In the genomic region with DNA sequence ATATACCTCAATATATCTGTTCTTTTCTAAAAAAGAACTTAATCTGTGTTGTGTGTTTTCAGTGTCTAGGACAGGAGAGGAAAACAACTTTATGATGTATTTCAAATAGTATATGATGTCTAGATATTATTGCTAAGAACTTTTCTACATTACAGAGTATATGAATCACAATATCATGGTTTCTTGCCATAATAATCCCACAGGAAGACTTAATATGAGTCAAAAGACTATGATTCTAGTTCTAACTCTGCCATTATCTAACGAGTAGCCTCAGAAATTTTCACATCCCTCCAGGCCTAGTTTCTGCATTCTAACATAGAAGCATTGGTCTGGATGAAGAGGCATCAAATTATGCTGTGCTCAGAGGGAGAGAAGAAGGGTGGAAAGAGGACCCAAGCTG, we compare ENCODE assay signal across 31 cellular contexts.
A peak's percentile ranks its signal among the peaks of the same experiment; 100 is the strongest.
DNase-seq lines count a peak whose midpoint lies in the region; ATAC-seq, FAIRE-seq and TF ChIP-seq lines count a peak whose summit lies in the region.
"Had no signal": no experiment of that assay in that cellular context is flagged by ENCODE, and none has a peak within 500 bp of the region (broad histone marks: within the 10 kb centered on the region; RNA-seq: fewer than 3 reads in every experiment).

No MANE protein-coding gene starts in this region.

- H3K9me3 Mint-ChIP-seq in osteocyte (ENCODE audit: unreplicated experiment), result peaks cover 13% of the 10 kb centered on the region
- H3K9me3 Mint-ChIP-seq in activated T-helper 2 cell treated with anti-CD3 and anti-CD28 coated beads, Interferon-gamma antibody, Interleukin-2, Interleukin-4, amounts not matched to agents 10 μg/mL and 5 μg/mL and 100 μg/mL, durations not matched to agents 14 hours and 24 hours and 36 hours, result peaks cover 7% of the 10 kb centered on the region

- no peak for FAIRE-seq in urothelium cell line (lab: Jason Lieb, UNC)
- FAIRE-seq: A549, GM12892, H54, kidney had no signal

- H3K27me3 Mint-ChIP-seq in osteocyte (ENCODE audit: unreplicated experiment), result no peaks in the 10 kb centered on the region
- peaks cover 3% of the 10 kb centered on the region for H3K27me3 Mint-ChIP-seq in activated T-helper 2 cell treated with anti-CD3 and anti-CD28 coated beads, Interferon-gamma antibody, Interleukin-2, Interleukin-4, amounts not matched to agents 10 μg/mL and 5 μg/mL and 100 μg/mL, durations not matched to agents 14 hours and 24 hours and 36 hours (ENCODE audit: low read depth)

- H3K4me3 Mint-ChIP-seq in osteocyte (ENCODE audit: unreplicated experiment), result no peak overlapping the region
- H3K4me3 Mint-ChIP-seq in activated T-helper 2 cell treated with anti-CD3 and anti-CD28 coated beads, Interferon-gamma antibody, Interleukin-2, Interleukin-4, amounts not matched to agents 10 μg/mL and 5 μg/mL and 100 μg/mL, durations not matched to agents 14 hours and 24 hours and 36 hours (ENCODE audit: low read depth), result no peak overlapping the region
- H3K4me3 Mint-ChIP-seq: activated naive CD8-positive, alpha-beta T cell; activated T-helper 17 cell treated with anti-CD3 and anti-CD28 coated beads, Interleukin-2, amount 50 U/mL, for 72 hours; B cell; effector memory CD8-positive, alpha-beta T cell; WTC11 had no signal

- DNase-seq in EH (ENCODE audit: low read depth) (peak; percentile 11), RPMI7951 (ENCODE audit: low read depth) (peak; percentile 26), fibroblast of mammary gland (ENCODE audit: low read depth) (peak; percentile 68), osteocyte (ENCODE audit: extremely low spot score, unreplicated experiment) (no peak), urothelium cell line (ENCODE audit: low spot score) (no peak), DMS79 treated with DMSO at 0.1 percent for 48 hours (lab: John Stamatoyannopoulos, UW) (no peak)
- no peak for DNase-seq in activated T-helper 2 cell treated with anti-CD3 and anti-CD28 coated beads, Interferon-gamma antibody, Interleukin-2, Interleukin-4, amounts not matched to agents 10 μg/mL and 5 μg/mL and 100 μg/mL, durations not matched to agents 14 hours and 24 hours and 36 hours (ENCODE audit: low spot score)
- DNase-seq: activated CD8-positive, alpha-beta memory T cell treated with anti-CD3 and anti-CD28 coated beads, Interleukin-2, amount 50 U/mL, for 4 hours; body of pancreas; colonic mucosa; DND-41; effector memory CD8-positive, alpha-beta T cell; mucosa of descending colon; NCI-H1092 treated with DMSO at 0.1 percent for 48 hours; NCI-H1930; NCI-H2227 treated with DMSO at 0.1 percent for 48 hours; NCI-H748 treated with DMSO at 0.1 percent for 48 hours; stimulated activated CD4-positive, alpha-beta T cell treated with anti-CD3 and anti-CD28 coated beads, Interleukin-1b, Interleukin-23, amount 100 ng/mL, for 48 hours; T1000; upper lobe of left lung had no signal

- intact Hi-C loops in activated T-helper 2 cell treated with anti-CD3 and anti-CD28 coated beads, Interferon-gamma antibody, Interleukin-2, Interleukin-4, amounts not matched to agents 10 μg/mL and 5 μg/mL and 100 μg/mL, durations not matched to agents 14 hours and 24 hours and 36 hours (cut with micrococcal nuclease), result no loop called here

- H3K4me1 Mint-ChIP-seq in osteocyte (ENCODE audit: unreplicated experiment), result peaks cover 23% of the 10 kb centered on the region
- no peaks in the 10 kb centered on the region for H3K4me1 Mint-ChIP-seq in activated T-helper 2 cell treated with anti-CD3 and anti-CD28 coated beads, Interferon-gamma antibody, Interleukin-2, Interleukin-4, amounts not matched to agents 10 μg/mL and 5 μg/mL and 100 μg/mL, durations not matched to agents 14 hours and 24 hours and 36 hours (ENCODE audit: low read depth)
- H3K4me1 Mint-ChIP-seq: activated T-helper 17 cell treated with anti-CD3 and anti-CD28 coated beads, Interleukin-2, amount 50 U/mL, for 72 hours; B cell had no signal

- peaks cover 2% of the 10 kb centered on the region for H3K36me3 Mint-ChIP-seq in osteocyte (ENCODE audit: unreplicated experiment)
- no peaks in the 10 kb centered on the region for H3K36me3 Mint-ChIP-seq in activated T-helper 2 cell treated with anti-CD3 and anti-CD28 coated beads, Interferon-gamma antibody, Interleukin-2, Interleukin-4, amounts not matched to agents 10 μg/mL and 5 μg/mL and 100 μg/mL, durations not matched to agents 14 hours and 24 hours and 36 hours (ENCODE audit: low read depth)
- H3K36me3 Mint-ChIP-seq: activated naive CD8-positive, alpha-beta T cell had no signal

- TF ChIP-seq CTCF in fibroblast of mammary gland (conservative IDR thresholded peaks at IDR 0.05; ENCODE audit: control insufficient read depth, insufficient read depth, low read depth, low read length) (no peak), osteocyte (IDR thresholded peaks at IDR 0.05) (no peak)

- H3K27ac Mint-ChIP-seq in osteocyte (ENCODE audit: unreplicated experiment), result peak overlapping the region; percentile 63
- H3K27ac Mint-ChIP-seq in activated T-helper 2 cell treated with anti-CD3 and anti-CD28 coated beads, Interferon-gamma antibody, Interleukin-2, Interleukin-4, amounts not matched to agents 10 μg/mL and 5 μg/mL and 100 μg/mL, durations not matched to agents 14 hours and 24 hours and 36 hours, result no peak overlapping the region
- H3K27ac Mint-ChIP-seq: activated naive CD8-positive, alpha-beta T cell; activated T-helper 17 cell treated with anti-CD3 and anti-CD28 coated beads, Interleukin-2, amount 50 U/mL, for 72 hours; B cell; effector memory CD8-positive, alpha-beta T cell; WTC11 had no signal

- H3K4me3 ChIP-seq in fibroblast of mammary gland (ENCODE audit: control insufficient read depth, low read depth, low read length), result no peak overlapping the region
- H3K4me3 ChIP-seq: A549, body of pancreas, colonic mucosa, mucosa of descending colon, psoas muscle, skin epidermis, upper lobe of left lung had no signal

- no peak for ATAC-seq in HG02981 (IDR thresholded peaks at IDR 0.05; ENCODE audit: unreplicated experiment)
- ATAC-seq: A549; activated T-helper 17 cell treated with anti-CD3 and anti-CD28 coated beads, Interleukin-2, amount 50 U/mL, for 72 hours; body of pancreas; effector memory CD8-positive, alpha-beta T cell; mucosa of descending colon; psoas muscle; WTC11 had no signal

Comparison
In these comparisons a context has a peak if more than half of its experiments do, and no peak if none do; other contexts are left out.
1. DNase-seq: peak in EH (single experiment), RPMI7951 (single experiment) and fibroblast of mammary gland (single experiment); none in osteocyte (single experiment), urothelium cell line (single experiment), DMS79 treated with DMSO at 0.1 percent for 48 hours (single experiment) and activated T-helper 2 cell treated with anti-CD3 and anti-CD28 coated beads, Interferon-gamma antibody, Interleukin-2, Interleukin-4, amounts not matched to agents 10 μg/mL and 5 μg/mL and 100 μg/mL, durations not matched to agents 14 hours and 24 hours and 36 hours (single experiment).